1 cellular context compared by ENCODE assay signal in the genomic region with DNA sequence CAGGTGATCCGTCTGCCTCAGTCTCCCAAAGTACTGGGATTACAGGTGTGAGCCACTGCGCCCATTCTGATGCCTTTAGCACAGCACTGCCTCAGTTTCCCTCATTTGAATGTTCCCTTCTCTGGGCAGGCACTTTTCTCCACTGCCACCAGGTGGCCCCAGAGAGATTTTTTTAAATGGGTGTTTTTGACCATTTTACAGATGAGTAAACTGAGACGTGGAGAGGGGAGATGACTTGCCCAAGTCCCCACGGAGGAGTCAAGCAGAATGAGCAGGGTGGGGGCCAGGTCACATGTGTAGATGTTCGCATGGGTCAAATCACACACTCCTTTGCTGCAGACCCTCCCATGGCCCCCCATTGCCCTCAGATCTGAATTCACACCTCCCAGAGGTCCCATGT.
TF ChIP-seq lines count a peak whose summit lies in the region.

No MANE protein-coding gene starts in this region.

TF ChIP-seq in A549, 52 proteins besides CTCF, POLR2A, EP300 and RAD21:
- no peak for TF ChIP-seq CEBPB (IDR thresholded peaks at IDR 0.05)
- no peak for TF ChIP-seq ZNF302 (CRISPR knock-in tag; IDR thresholded peaks at IDR 0.05)
- TF ChIP-seq HOXB5 (CRISPR knock-in tag; IDR thresholded peaks at IDR 0.05) = no peak
- TF ChIP-seq GATA3 (IDR thresholded peaks at IDR 0.05; ENCODE audit: borderline replicate concordance) = no peak
- no peak for TF ChIP-seq NR3C1 (IDR thresholded peaks at IDR 0.05)
- TF ChIP-seq KDM1A (IDR thresholded peaks at IDR 0.05; ENCODE audit: low read depth) = peak; percentile 69; the same call in 1 of the 2 replicates
- no peak for TF ChIP-seq HDAC2 (IDR thresholded peaks at IDR 0.05)
- TF ChIP-seq FOSB (CRISPR knock-in tag; IDR thresholded peaks at IDR 0.05) = no peak
TF ChIP-seq in A549: peak in this region for 1.
